Comparison of ENCODE assay signal across 15 cellular contexts in the genomic region with DNA sequence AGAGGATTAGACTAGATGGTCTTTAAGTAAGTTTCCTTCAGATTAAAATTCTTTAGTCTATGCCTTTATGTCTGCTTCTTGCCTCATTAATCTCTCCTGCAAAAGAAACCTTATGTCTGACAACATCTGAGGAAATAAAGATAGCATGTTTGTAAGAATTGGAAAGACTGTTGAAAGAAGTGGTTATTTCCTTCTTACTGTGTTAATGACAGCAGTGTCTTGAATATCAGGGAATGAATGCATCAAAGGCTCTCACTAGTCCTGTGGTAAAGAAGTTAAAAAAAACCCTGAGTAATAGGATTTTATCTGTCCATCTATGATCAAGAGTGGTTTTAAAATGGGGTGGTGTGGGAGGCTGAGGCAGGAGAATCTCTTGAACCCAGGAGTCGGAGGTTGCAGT.
A peak's percentile ranks its signal among the peaks of the same experiment; 100 is the strongest.
DNase-seq lines count a peak whose midpoint lies in the region; ATAC-seq, FAIRE-seq and TF ChIP-seq lines count a peak whose summit lies in the region.
"Had no signal": no experiment of that assay in that cellular context is flagged by ENCODE, and none has a peak within 500 bp of the region (broad histone marks: within the 10 kb centered on the region; RNA-seq: fewer than 3 reads in every experiment).

No MANE protein-coding gene starts in this region.

- H3K27me3 ChIP-seq in Loucy (ENCODE audit: insufficient read depth, low read length, poor library complexity, severe bottlenecking) (no peaks in the 10 kb centered on the region), K562 (ENCODE audit: control insufficient read depth in 2 of 2, insufficient read depth in 2 of 2, low read length in 2 of 2) (no peaks in the 10 kb centered on the region), smooth muscle cell (ENCODE audit: low read depth) (no peaks in the 10 kb centered on the region)
- H3K27me3 ChIP-seq in CD8-positive, alpha-beta T cell (ENCODE audit: insufficient read depth, low read length), result no peaks in the 10 kb centered on the region
- H3K27me3 ChIP-seq: BLaER1 treated with 17β-estradiol and CSF1 and Interleukin-3, amounts not matched to agents 10 nM and 100 nM had no signal

- DNase-seq in COLO829 (ENCODE audit: low spot score) (peak; percentile 15), K562 (ENCODE audit: extremely low read depth in 1 of 4, low spot score in 3 of 4) (no peak), smooth muscle cell (lab: John Stamatoyannopoulos, UW; ENCODE audit: unreplicated experiment) (no peak), HTR-8/SVneo (ENCODE audit: insufficient read length, low spot score) (no peak)
- DNase-seq in CD8-positive, alpha-beta T cell, result no peak
- DNase-seq: 8988T; Caco-2; CD8-positive, alpha-beta memory T cell; DMS79; GF-D8 had no signal

- H3K27ac Mint-ChIP-seq in CD8-positive, alpha-beta T cell, result no peak overlapping the region
- H3K27ac Mint-ChIP-seq: B cell; CD8-positive, alpha-beta memory T cell had no signal

- H3K36me3 Mint-ChIP-seq in CD8-positive, alpha-beta T cell, result no peaks in the 10 kb centered on the region
- H3K36me3 Mint-ChIP-seq: CD8-positive, alpha-beta memory T cell had no signal

- H2AFZ ChIP-seq in Loucy (ENCODE audit: low read length) (no peak overlapping the region), K562 (ENCODE audit: low read depth, low read length) (no peak overlapping the region), smooth muscle cell (ENCODE audit: low read depth) (no peak overlapping the region)

- whole genome bisulfite sequencing in K562 (ENCODE audit: insufficient coverage, low coverage, missing lambda C conversion rate), result 90% methylated on average over 1 of the region's 1 CpG
- WGBS in smooth muscle cell (ENCODE audit: low lambda C conversion rate), result 27% methylated on average over 1 of the region's 1 CpG

- no peak for TF ChIP-seq CTCF in Loucy (conservative IDR thresholded peaks at IDR 0.05; ENCODE audit: low read length)
- no peak for TF ChIP-seq CTCF in K562 (IDR thresholded peaks at IDR 0.05 in 2 of 3, conservative IDR thresholded peaks at IDR 0.05 in 1 of 3; ENCODE audit: insufficient read depth in 2 of 3, low read depth in 1 of 3, low read length in 3 of 3)
- TF ChIP-seq CTCF in smooth muscle cell (IDR thresholded peaks at IDR 0.05; ENCODE audit: borderline replicate concordance, insufficient read depth, poor library complexity, severe bottlenecking), result no peak
- no peak for TF ChIP-seq CTCF in CD8-positive, alpha-beta T cell (IDR thresholded peaks at IDR 0.05)

- H4K20me1 ChIP-seq in Loucy (ENCODE audit: insufficient read depth, low read length, poor library complexity, severe bottlenecking) (peaks cover 38% of the 10 kb centered on the region), K562 (replicated peaks; ENCODE audit: control insufficient read depth, insufficient read depth, low read length) (no peaks in the 10 kb centered on the region), smooth muscle cell (ENCODE audit: low read depth) (no peaks in the 10 kb centered on the region)
- H4K20me1 ChIP-seq: BLaER1 treated with 17β-estradiol and CSF1 and Interleukin-3, amounts not matched to agents 10 nM and 100 nM had no signal

- CTCF ChIA-PET in K562 (lab: Yijun Ruan, JAX; ENCODE audit: low intra/inter-chr PET ratio), result no interaction called here
- CTCF ChIA-PET in CD8-positive, alpha-beta T cell (lab: Charles Lee), result no interaction called here

- POLR2A ChIA-PET in K562 (lab: Yijun Ruan, JAX), result no interaction called here
- POLR2A ChIA-PET in CD8-positive, alpha-beta T cell (lab: Charles Lee), result no interaction called here

- peak overlapping the region; percentile 55 for H3K4me2 ChIP-seq in Loucy (ENCODE audit: low read depth, low read length, poor library complexity, severe bottlenecking)
- H3K4me2 ChIP-seq in K562 (ENCODE audit: insufficient read depth, low read length), result no peak overlapping the region
- peak overlapping the region; percentile 11 for H3K4me2 ChIP-seq in smooth muscle cell
- H3K4me2 ChIP-seq: BLaER1 treated with 17β-estradiol and CSF1 and Interleukin-3, amounts not matched to agents 10 nM and 100 nM had no signal

- peak overlapping the region; percentile 44 for H3K9ac ChIP-seq in Loucy (ENCODE audit: low read depth, low read length, poor library complexity, severe bottlenecking)
- no peak overlapping the region for H3K9ac ChIP-seq in K562 (ENCODE audit: insufficient read depth in 1 of 2, low read depth in 2 of 2, low read length in 2 of 2)
- no peak overlapping the region for H3K9ac ChIP-seq in smooth muscle cell (ENCODE audit: low read depth)
- H3K9ac ChIP-seq: BLaER1 treated with 17β-estradiol and CSF1 and Interleukin-3, amounts not matched to agents 10 nM and 100 nM had no signal

- ATAC-seq in K562, result no peak
- ATAC-seq in CD8-positive, alpha-beta T cell, result no peak
- no peak for ATAC-seq in GM18519 (IDR thresholded peaks at IDR 0.05; ENCODE audit: low FRiP score, unreplicated experiment)

- TF ChIP-seq RAD21 in K562 (CRISPR knock-in tag; conservative IDR thresholded peaks at IDR 0.05 in 1 of 2, IDR thresholded peaks at IDR 0.05 in 1 of 2), result no peak

- H3K27me3 Mint-ChIP-seq in CD8-positive, alpha-beta T cell (ENCODE audit: low read depth), result no peaks in the 10 kb centered on the region
- H3K27me3 Mint-ChIP-seq: B cell had no signal

- no peak overlapping the region for H3K4me3 Mint-ChIP-seq in CD8-positive, alpha-beta T cell
- H3K4me3 Mint-ChIP-seq: B cell; CD8-positive, alpha-beta memory T cell had no signal

- H3K36me3 ChIP-seq in Loucy (ENCODE audit: insufficient read depth, low read length) (peaks cover 32% of the 10 kb centered on the region; the same call in 1 of the 2 replicates), K562 (ENCODE audit: control insufficient read depth, insufficient read depth, low read length) (no peaks in the 10 kb centered on the region), smooth muscle cell (ENCODE audit: low read depth) (no peaks in the 10 kb centered on the region)
- no peaks in the 10 kb centered on the region for H3K36me3 ChIP-seq in CD8-positive, alpha-beta T cell (ENCODE audit: insufficient read depth, low read length)
- H3K36me3 ChIP-seq: HAP-1 had no signal

- TF ChIP-seq EP300 in K562 (IDR thresholded peaks at IDR 0.05; ENCODE audit: low read length), result no peak

- intact Hi-C loops in K562 (cut with micrococcal nuclease), result no loop called here
- intact Hi-C loops in CD8-positive, alpha-beta T cell (cut with DNase I, micrococcal nuclease), result no loop called here

- H3F3A ChIP-seq in Loucy (ENCODE audit: low read depth), result peaks cover 21% of the 10 kb centered on the region; the same call in 1 of the 2 replicates
- H3F3A ChIP-seq in smooth muscle cell (ENCODE audit: low read depth), result peaks cover 16% of the 10 kb centered on the region

- H3K79me2 ChIP-seq in Loucy (ENCODE audit: insufficient read depth, low read length), result peaks cover 86% of the 10 kb centered on the region
- H3K79me2 ChIP-seq in K562 (ENCODE audit: control insufficient read depth, insufficient read depth, low read length), result no peaks in the 10 kb centered on the region
- no peaks in the 10 kb centered on the region for H3K79me2 ChIP-seq in smooth muscle cell (ENCODE audit: low read depth)

- H3K9me2 ChIP-seq in Loucy (replicated peaks; ENCODE audit: low read depth, low read length), result no peaks in the 10 kb centered on the region

- in situ Hi-C loops in K562 (cut with MboI), result no loop called here

- H3K4me1 ChIP-seq in Loucy (ENCODE audit: insufficient read depth, low read length, poor library complexity, severe bottlenecking), result peaks cover 90% of the 10 kb centered on the region
- H3K4me1 ChIP-seq in K562 (replicated peaks in 1 of 2; ENCODE audit: control insufficient read depth in 2 of 2, insufficient read depth in 2 of 2, low read length in 2 of 2), result peaks cover 0 to 57% of the 10 kb centered on the region in 2 experiments; a peak in 3 of 5 replicates
- peaks cover 22% of the 10 kb centered on the region for H3K4me1 ChIP-seq in smooth muscle cell (ENCODE audit: low read depth)
- H3K4me1 ChIP-seq in CD8-positive, alpha-beta T cell (ENCODE audit: insufficient read depth, low read length), result no peaks in the 10 kb centered on the region
- H3K4me1 ChIP-seq: Caco-2 had no signal

- H3K4me1 Mint-ChIP-seq in CD8-positive, alpha-beta T cell (ENCODE audit: low read depth), result peaks cover 4% of the 10 kb centered on the region
- H3K4me1 Mint-ChIP-seq: B cell; CD8-positive, alpha-beta memory T cell had no signal

- H3K4me3 ChIP-seq in Loucy (ENCODE audit: low read length, poor library complexity, severe bottlenecking) (peak overlapping the region; percentile 24), K562 (no peak overlapping the region), smooth muscle cell (no peak overlapping the region)
- no peak overlapping the region for H3K4me3 ChIP-seq in CD8-positive, alpha-beta T cell (ENCODE audit: low read depth, low read length)
- H3K4me3 ChIP-seq: BLaER1 treated with 17β-estradiol and CSF1 and Interleukin-3, amounts not matched to agents 10 nM and 100 nM; HAP-1 had no signal

- no peaks in the 10 kb centered on the region for H3K9me3 ChIP-seq in Loucy (ENCODE audit: insufficient read depth, low read depth, low read length)
- H3K9me3 ChIP-seq in K562 (replicated peaks; ENCODE audit: control insufficient read depth, insufficient read depth, low read depth, low read length), result 0 out of 2 replicates have a peak, but pooled peaks cover 4% of the 10 kb centered on the region
- H3K9me3 ChIP-seq in smooth muscle cell (replicated peaks; ENCODE audit: low read depth), result no peaks in the 10 kb centered on the region
- no peaks in the 10 kb centered on the region for H3K9me3 ChIP-seq in CD8-positive, alpha-beta T cell (ENCODE audit: low read length)
- H3K9me3 ChIP-seq: Caco-2, HAP-1 had no signal

- BruUV-seq in K562 (replicated peaks; lab: Mats Ljungman, UMichigan), result no TSS peak

- no peaks in the 10 kb centered on the region for H3K9me3 Mint-ChIP-seq in CD8-positive, alpha-beta T cell

- no peaks in the 10 kb centered on the region for H3K9me1 ChIP-seq in K562 (ENCODE audit: control insufficient read depth, insufficient read depth, low read length)

- TF ChIP-seq POLR2A in K562 (conservative IDR thresholded peaks at IDR 0.05), result no peak

- no peak overlapping the region for H3K27ac ChIP-seq in K562 (ENCODE audit: extremely low read depth, low read depth, low read length)
- peak overlapping the region; percentile 50 for H3K27ac ChIP-seq in smooth muscle cell (ENCODE audit: low read depth)
- H3K27ac ChIP-seq in CD8-positive, alpha-beta T cell (ENCODE audit: low read depth, low read length), result no peak overlapping the region
- H3K27ac ChIP-seq: BLaER1 treated with 17β-estradiol and CSF1 and Interleukin-3, amounts not matched to agents 10 nM and 100 nM had no signal

- FAIRE-seq in K562 (lab: Jason Lieb, UNC) (no peak), HTR-8/SVneo (lab: Jason Lieb, UNC) (no peak)

TF ChIP-seq in K562, 482 proteins besides CTCF, POLR2A, EP300 and RAD21:
- TF ChIP-seq MEIS2 (IDR thresholded peaks at IDR 0.05; ENCODE audit: partially characterized antibody) (peak; percentile 9), ZNF133 (CRISPR knock-in tag; IDR thresholded peaks at IDR 0.05) (no peak)
